In genomic region chr4:16267639-16268038, GRCh38 we compare ENCODE assay signal across 27 cellular contexts. TPM values are rescaled to one million over a fixed set of nuclear protein-coding genes. Genes with fewer than 3 reads are reported as not detected.
A peak's percentile ranks its signal among the peaks of the same experiment; 100 is the strongest.
DNase-seq lines count a peak whose midpoint lies in the region; ATAC-seq, FAIRE-seq and TF ChIP-seq lines count a peak whose summit lies in the region.
"Had no signal": no experiment of that assay in that cellular context is flagged by ENCODE, and none has a peak within 500 bp of the region (broad histone marks: within the 10 kb centered on the region; RNA-seq: fewer than 3 reads in every experiment).

No MANE protein-coding gene starts in this region.

- intact Hi-C loops in HepG2 (cut with micrococcal nuclease; ENCODE audit: unreplicated experiment) (loop anchor here (10.0 kb wide), 1 partner anchor 793 kb away; no protein-coding TSS in a partner anchor), right lobe of liver (cut with DNase I) (loop anchor here (5.0 to 10.0 kb wide), 3 partner anchors 63 to 243 kb away; no protein-coding TSS in a partner anchor), K562 (cut with micrococcal nuclease) (loop anchor here (10.0 kb wide), 1 partner anchor 383 kb away; no protein-coding TSS in a partner anchor)

- H3K4me3 ChIP-seq in HepG2 (replicated peaks in 1 of 3; ENCODE audit: insufficient read depth in 1 of 3, low read depth in 2 of 3, low read length in 3 of 3) = no peak overlapping the region
- H3K4me3 ChIP-seq in right lobe of liver = no peak overlapping the region
- H3K4me3 ChIP-seq in K562 = no peak overlapping the region
- no peak overlapping the region for H3K4me3 ChIP-seq in lung
- no peak overlapping the region for H3K4me3 ChIP-seq in small intestine (ENCODE audit: low read depth in 1 of 2, low read length in 2 of 2)
- H3K4me3 ChIP-seq: BLaER1, GM12878 had no signal

- TF ChIP-seq POLR2A in HepG2 (IDR thresholded peaks at IDR 0.05; ENCODE audit: insufficient read depth in 1 of 2, low read depth in 2 of 2, low read length in 2 of 2) = no peak
- no peak for TF ChIP-seq POLR2A in right lobe of liver (IDR thresholded peaks at IDR 0.05)
- no peak for TF ChIP-seq POLR2A in K562 (conservative IDR thresholded peaks at IDR 0.05)

- H3K9ac ChIP-seq in HepG2 (ENCODE audit: insufficient read depth, low read depth, low read length) (no peak overlapping the region), K562 (ENCODE audit: insufficient read depth in 1 of 2, low read depth in 2 of 2, low read length in 2 of 2) (no peak overlapping the region)
- H3K9ac ChIP-seq: BLaER1 had no signal

- ATAC-seq in HepG2 = no peak
- ATAC-seq in right lobe of liver = no peak
- no peak for ATAC-seq in K562
- ATAC-seq in lung (ENCODE audit: insufficient read depth, low FRiP score) = no peak
- ATAC-seq: GM12878 had no signal

- FAIRE-seq in HepG2 (lab: Jason Lieb, UNC) (no peak), K562 (lab: Jason Lieb, UNC) (no peak), small intestine (lab: Jason Lieb, UNC) (peak; percentile 33)
- FAIRE-seq: GM12878, GM12892, GM18507 had no signal

- H3K79me2 ChIP-seq in HepG2 (ENCODE audit: insufficient read depth, low read length) (no peaks in the 10 kb centered on the region), K562 (ENCODE audit: control insufficient read depth, insufficient read depth, low read length) (no peaks in the 10 kb centered on the region)

- H3K9me1 ChIP-seq in K562 (ENCODE audit: control insufficient read depth, insufficient read depth, low read length) = no peaks in the 10 kb centered on the region

- in situ Hi-C loops in HepG2 (cut with HindIII; ENCODE audit: extremely low pct_ligation_motif_present, low pct_unique_long_range_greater_than_20kb) = loop anchor here (5.0 to 25.0 kb wide), 3 partner anchors 53 to 780 kb away; no protein-coding TSS in a partner anchor
- in situ Hi-C loops in K562 (cut with MboI) = loop anchor here (5.0 to 25.0 kb wide), 2 partner anchors 235 to 455 kb away; no protein-coding TSS in a partner anchor

- TF ChIP-seq EP300 in HepG2 (IDR thresholded peaks at IDR 0.05; ENCODE audit: low read depth in 2 of 2, low read length in 2 of 2) (no peak), HepG2 (CRISPR knock-in tag; IDR thresholded peaks at IDR 0.05; ENCODE audit: borderline replicate concordance) (no peak), K562 (IDR thresholded peaks at IDR 0.05; ENCODE audit: low read length) (no peak)

- TF ChIP-seq CTCF in HepG2 (CRISPR knock-in tag; IDR thresholded peaks at IDR 0.05) (no peak), right lobe of liver (IDR thresholded peaks at IDR 0.05) (no peak), K562 (IDR thresholded peaks at IDR 0.05 in 2 of 3, conservative IDR thresholded peaks at IDR 0.05 in 1 of 3; ENCODE audit: insufficient read depth in 2 of 3, low read depth in 1 of 3, low read length in 3 of 3) (no peak), lung (IDR thresholded peaks at IDR 0.05; ENCODE audit: control extremely low read depth, extremely low read depth) (no peak)

- TF ChIP-seq RAD21 in HepG2 (CRISPR knock-in tag; IDR thresholded peaks at IDR 0.05) (no peak), K562 (CRISPR knock-in tag; conservative IDR thresholded peaks at IDR 0.05 in 1 of 2, IDR thresholded peaks at IDR 0.05 in 1 of 2) (no peak)

- POLR2A ChIA-PET in HepG2 (lab: Yijun Ruan, JAX) = no interaction called here
- POLR2A ChIA-PET in K562 (lab: Yijun Ruan, JAX) = no interaction called here

- H3K4me1 ChIP-seq in HepG2 (ENCODE audit: insufficient read depth, low read length) = no peaks in the 10 kb centered on the region
- H3K4me1 ChIP-seq in right lobe of liver = no peaks in the 10 kb centered on the region
- H3K4me1 ChIP-seq in K562 (replicated peaks in 1 of 2; ENCODE audit: control insufficient read depth in 2 of 2, insufficient read depth in 2 of 2, low read length in 2 of 2) = no peaks in the 10 kb centered on the region
- H3K4me1 ChIP-seq in lung (ENCODE audit: control insufficient read depth in 2 of 2, insufficient read depth in 2 of 2, low read length in 2 of 2) = peaks cover 0 to 2% of the 10 kb centered on the region in 2 donors
- H3K4me1 ChIP-seq in small intestine (ENCODE audit: control insufficient read depth in 2 of 2, insufficient read depth in 1 of 2, low read depth in 1 of 2, low read length in 1 of 2) = no peaks in the 10 kb centered on the region
- H3K4me1 ChIP-seq: BE2C had no signal

- no peaks in the 10 kb centered on the region for H3K36me3 ChIP-seq in HepG2 (replicated peaks in 1 of 2; ENCODE audit: control insufficient read depth in 1 of 2, insufficient read depth in 2 of 2, low read length in 2 of 2)
- H3K36me3 ChIP-seq in right lobe of liver = no peaks in the 10 kb centered on the region
- no peaks in the 10 kb centered on the region for H3K36me3 ChIP-seq in K562 (ENCODE audit: control insufficient read depth, insufficient read depth, low read length)
- H3K36me3 ChIP-seq in lung (ENCODE audit: control insufficient read depth in 2 of 2, insufficient read depth in 2 of 2, low read length in 2 of 2) = no peaks in the 10 kb centered on the region
- no peaks in the 10 kb centered on the region for H3K36me3 ChIP-seq in small intestine (ENCODE audit: control insufficient read depth in 2 of 2, insufficient read depth in 2 of 2, low read length in 2 of 2)
- H3K36me3 ChIP-seq: BE2C, BLaER1 had no signal

- DNase-seq in HepG2 (ENCODE audit: low spot score) (no peak), right lobe of liver (no peak), K562 (ENCODE audit: extremely low read depth in 1 of 4, low spot score in 3 of 4) (no peak), lung (ENCODE audit: low spot score) (peak; percentile 3), small intestine (no peak), inferior parietal cortex (ENCODE audit: extremely low spot score) (no peak)
- DNase-seq in stimulated activated CD4-positive, alpha-beta T cell treated with anti-CD3 and anti-CD28 coated beads, Interleukin-2, amount 100 ng/mL, for 24 hours = no peak
- DNase-seq in stimulated activated CD4-positive, alpha-beta T cell treated with anti-CD3 and anti-CD28 coated beads, Interleukin-2, amount 100 ng/mL, for 48 hours = no peak
- DNase-seq: ACHN; BE2C; C1 segment of cervical spinal cord; CD4-positive, alpha-beta memory T cell; CD4-positive, CD25-positive, alpha-beta regulatory T cell; CD8-positive, alpha-beta memory T cell; COR-L47; DMS 273 treated with DMSO at 0.1 percent for 48 hours; DMS153; DMS53; DMS79; DND-41; EL; GDM1 had no signal

- H4K20me1 ChIP-seq in HepG2 (ENCODE audit: insufficient read depth, low read length) (no peaks in the 10 kb centered on the region), K562 (replicated peaks; ENCODE audit: control insufficient read depth, insufficient read depth, low read length) (no peaks in the 10 kb centered on the region)
- H4K20me1 ChIP-seq: BLaER1 had no signal

- CTCF ChIA-PET in HepG2 (lab: Yijun Ruan, JAX; ENCODE audit: low intra/inter-chr PET ratio, low total read pairs) (no interaction called here), K562 (lab: Yijun Ruan, JAX; ENCODE audit: low intra/inter-chr PET ratio) (no interaction called here)

- BruUV-seq in HepG2 (replicated peaks; lab: Mats Ljungman, UMichigan) (no TSS peak), K562 (replicated peaks; lab: Mats Ljungman, UMichigan) (no TSS peak)

- no peak overlapping the region for H2AFZ ChIP-seq in HepG2 (ENCODE audit: low read length)
- H2AFZ ChIP-seq in K562 (ENCODE audit: low read depth, low read length) = no peak overlapping the region

- H3K27ac ChIP-seq in HepG2 (ENCODE audit: extremely low read length, insufficient read depth, low read length) (no peak overlapping the region), right lobe of liver (no peak overlapping the region), K562 (ENCODE audit: extremely low read depth, low read depth, low read length) (no peak overlapping the region), lung (ENCODE audit: low read depth in 1 of 2, low read length in 1 of 2) (no peak overlapping the region), small intestine (ENCODE audit: low read depth in 1 of 2, low read length in 1 of 2) (no peak overlapping the region)
- H3K27ac ChIP-seq: 22Rv1, BLaER1 had no signal

- H3K9me3 ChIP-seq in HepG2 (ENCODE audit: low read length) (no peaks in the 10 kb centered on the region), right lobe of liver (no peaks in the 10 kb centered on the region), K562 (replicated peaks; ENCODE audit: control insufficient read depth, insufficient read depth, low read depth, low read length) (no peaks in the 10 kb centered on the region), lung (ENCODE audit: control insufficient read depth in 2 of 2, insufficient read depth in 1 of 2, low read length in 1 of 2) (no peaks in the 10 kb centered on the region), small intestine (ENCODE audit: control insufficient read depth, low read depth) (no peaks in the 10 kb centered on the region)
- H3K9me3 ChIP-seq: BE2C, BLaER1 had no signal

- H3K4me2 ChIP-seq in HepG2 (ENCODE audit: low read depth, low read length) (no peak overlapping the region), K562 (ENCODE audit: insufficient read depth, low read length) (no peak overlapping the region)
- H3K4me2 ChIP-seq: BLaER1 had no signal

- 78% methylated on average over 1 of the region's 1 CpG for WGBS in HepG2 (ENCODE audit: low lambda C conversion rate)
- WGBS in right lobe of liver (ENCODE audit: insufficient coverage, low coverage, low lambda C conversion rate, missing lambda C conversion rate) = 100% methylated on average over 1 of the region's 1 CpG
- WGBS in K562 (ENCODE audit: insufficient coverage, low coverage, missing lambda C conversion rate) = 0% methylated on average over 1 of the region's 1 CpG
- 86 to 93% methylated on average over 1 of the region's 1 CpG for WGBS in lung, 2 donors
- WGBS in small intestine, 3 donors = 89 to 94% (median 93%) methylated on average over 1 of the region's 1 CpG

- H3K27me3 ChIP-seq in HepG2 (ENCODE audit: control insufficient read depth in 1 of 2, insufficient read depth in 2 of 2, low read length in 2 of 2) (no peaks in the 10 kb centered on the region), right lobe of liver (no peaks in the 10 kb centered on the region), K562 (ENCODE audit: control insufficient read depth in 2 of 2, insufficient read depth in 2 of 2, low read length in 2 of 2) (no peaks in the 10 kb centered on the region), lung (ENCODE audit: control insufficient read depth, insufficient read depth) (no peaks in the 10 kb centered on the region), small intestine (ENCODE audit: control insufficient read depth in 2 of 2, insufficient read depth in 2 of 2, low read length in 2 of 2) (no peaks in the 10 kb centered on the region)
- H3K27me3 ChIP-seq: BE2C, BLaER1 had no signal

RNA-seq across cellular contexts. Expression of gene TAPT1, which starts 41.4 kb away (rescaled TPM):
- total RNA-seq in HepG2 (2016; rRNA removed; fragmentation: Illumina TruSeq; extraction: Trizol) (16.3 and 24.5 TPM in 2 replicates), right lobe of liver (10 to 100 TPM; 10.8 to 57.3 (median 40.1) TPM), K562 (2014; rRNA removed) (10.2 and 10.3 TPM in 2 replicates), K562 (2014; rRNA removed; fragmentation: Illumina TruSeq; extraction: Trizol) (28.6 and 28.7 TPM in 2 replicates), K562 (2015; rRNA removed; fragmentation: Illumina TruSeq; extraction: Trizol) (19.9 and 22.7 TPM in 2 replicates), K562 (2021) (20.9 and 27.6 TPM in 2 replicates), lung (100 to 1,000 TPM in 1 of 2 donors, 10 to 100 TPM in 1; 39.1 to 102 TPM)
- total RNA-seq in HepG2 (2016; cell fraction: cytosol; rRNA removed; fragmentation: Illumina TruSeq; extraction: Trizol; ENCODE audit: low read depth) = 3.1 and 5.0 TPM in 2 replicates
- total RNA-seq in HepG2 (2016; cell fraction: insoluble cytoplasmic fraction; rRNA removed; fragmentation: Illumina TruSeq; extraction: Trizol) = 11.6 and 24.9 TPM in 2 replicates
- total RNA-seq in HepG2 (2016; cell fraction: membrane; rRNA removed; fragmentation: Illumina TruSeq; extraction: Trizol) = 10.7 and 11.1 TPM in 2 replicates
- total RNA-seq in HepG2 (2016; cell fraction: nucleus; rRNA removed; fragmentation: Illumina TruSeq; extraction: Trizol) = 37.3 and 37.6 TPM in 2 replicates
- polyA plus RNA-seq in HepG2 (2011; rRNA removed) (23.3 and 25.3 TPM in 2 replicates), K562 (2011; rRNA removed) (35.0 and 36.7 TPM in 2 replicates), K562 (2014; fragmentation: Illumina TruSeq; extraction: Trizol) (18.5 and 20.7 TPM in 2 replicates), K562 (2014; fragmentation: Nextera tagmentation; extraction: Ambion mirVana) (1 to 10 TPM; 1.6 to 2.7 TPM), K562 (2014; rRNA removed) (15.2 and 16.6 TPM in 2 replicates), lung (10 to 100 TPM; 13.8 to 21.3 TPM), small intestine (10 to 100 TPM in 1 of 3 donors, 1 to 10 TPM in 2; 7.3 to 17.9 (median 9.4) TPM)
- polyA plus RNA-seq in HepG2 (2011; cell fraction: cytosol; rRNA removed) = 8.3 and 13.6 TPM in 2 replicates
- polyA plus RNA-seq in HepG2 (2011; cell fraction: nucleus; rRNA removed) = 30.6 and 35.1 TPM in 2 replicates
- polyA plus RNA-seq in HepG2 (2012) = 19.8 and 24.0 TPM in 2 replicates
- 2.9 and 3.6 TPM in 2 replicates for polyA plus RNA-seq in HepG2 (2016; cell fraction: cytosol; fragmentation: Illumina TruSeq; extraction: Trizol; ENCODE audit: low read depth)
- 10.6 and 12.6 TPM in 2 replicates for polyA plus RNA-seq in HepG2 (2016; cell fraction: insoluble cytoplasmic fraction; fragmentation: Illumina TruSeq; extraction: Trizol; ENCODE audit: low read depth)
- polyA plus RNA-seq in HepG2 (2016; cell fraction: membrane; fragmentation: Illumina TruSeq; extraction: Trizol; ENCODE audit: low read depth) = 6.8 and 7.3 TPM in 2 replicates
- polyA plus RNA-seq in HepG2 (2016; cell fraction: nucleus; fragmentation: Illumina TruSeq; extraction: Trizol; ENCODE audit: insufficient read depth, low read depth) = 51.8 and 52.9 TPM in 2 replicates
- polyA minus RNA-seq in HepG2 (2011; rRNA and poly(A)+ RNA removed; ENCODE audit: low replicate concordance) = 15.2 and 37.2 TPM in 2 replicates
- polyA minus RNA-seq in HepG2 (2011; cell fraction: cytosol; rRNA and poly(A)+ RNA removed) = 17.0 and 19.9 TPM in 2 replicates
- 102 TPM in 2 replicates for polyA minus RNA-seq in HepG2 (2011; cell fraction: nucleus; rRNA and poly(A)+ RNA removed)
- total RNA-seq in K562 (2011; cell fraction: chromatin; rRNA removed; ENCODE audit: low replicate concordance) = 55.5 and 117 TPM in 2 replicates
- total RNA-seq in K562 (2011; cell fraction: nucleolus; rRNA removed) = 30.7 and 36.2 TPM in 2 replicates
- 54.6 and 84.4 TPM in 2 replicates for total RNA-seq in K562 (2011; cell fraction: nucleoplasm; rRNA removed)
- 9.9 and 17.5 TPM in 2 replicates for polyA plus RNA-seq in K562 (2011; cell fraction: cytosol; rRNA removed)
- polyA plus RNA-seq in K562 (2011; cell fraction: nucleus; rRNA removed) = 34.8 and 53.3 TPM in 2 replicates
- polyA plus RNA-seq in K562 (2012) = 9.3 and 24.5 TPM in 2 replicates
- 47.2 and 58.1 TPM in 2 replicates for polyA minus RNA-seq in K562 (2011; rRNA and poly(A)+ RNA removed)
- 11.8 and 18.6 TPM in 2 replicates for polyA minus RNA-seq in K562 (2011; cell fraction: cytosol; rRNA and poly(A)+ RNA removed)
- polyA minus RNA-seq in K562 (2011; cell fraction: nucleus; rRNA and poly(A)+ RNA removed) = 31.8 and 78.0 TPM in 2 replicates

Comparison
In these comparisons a context has a peak if more than half of its experiments do, and no peak if none do; other contexts are left out.
1. Of the 241 proteins assayed by ChIP-seq in both HepG2 and K562: peak only in HepG2: none; only in K562: MAFG; in both: MAFF; in neither: 238; mixed calls (peak in some experiments, not most) for 1.